1 cellular context compared by ENCODE assay signal in the genomic region with DNA sequence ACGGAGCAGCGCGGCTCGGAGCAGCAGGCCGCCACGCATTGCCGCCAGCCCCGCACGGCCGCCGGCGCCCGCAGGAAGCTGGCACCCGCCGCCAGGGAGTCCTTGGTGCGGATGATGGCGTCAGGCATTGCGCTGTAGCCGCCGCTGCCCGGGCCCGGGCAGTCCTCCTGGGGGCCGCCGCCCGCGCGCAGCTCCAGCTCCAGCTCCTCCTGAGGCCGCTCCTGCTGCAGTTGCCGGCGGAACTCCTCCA.
TF ChIP-seq lines count a peak whose summit lies in the region.

No MANE protein-coding gene starts in this region.

TF ChIP-seq in GM23338, 12 proteins besides CTCF, POLR2A, EP300 and RAD21 (continued from another document):
- TF ChIP-seq, protein P1, sequence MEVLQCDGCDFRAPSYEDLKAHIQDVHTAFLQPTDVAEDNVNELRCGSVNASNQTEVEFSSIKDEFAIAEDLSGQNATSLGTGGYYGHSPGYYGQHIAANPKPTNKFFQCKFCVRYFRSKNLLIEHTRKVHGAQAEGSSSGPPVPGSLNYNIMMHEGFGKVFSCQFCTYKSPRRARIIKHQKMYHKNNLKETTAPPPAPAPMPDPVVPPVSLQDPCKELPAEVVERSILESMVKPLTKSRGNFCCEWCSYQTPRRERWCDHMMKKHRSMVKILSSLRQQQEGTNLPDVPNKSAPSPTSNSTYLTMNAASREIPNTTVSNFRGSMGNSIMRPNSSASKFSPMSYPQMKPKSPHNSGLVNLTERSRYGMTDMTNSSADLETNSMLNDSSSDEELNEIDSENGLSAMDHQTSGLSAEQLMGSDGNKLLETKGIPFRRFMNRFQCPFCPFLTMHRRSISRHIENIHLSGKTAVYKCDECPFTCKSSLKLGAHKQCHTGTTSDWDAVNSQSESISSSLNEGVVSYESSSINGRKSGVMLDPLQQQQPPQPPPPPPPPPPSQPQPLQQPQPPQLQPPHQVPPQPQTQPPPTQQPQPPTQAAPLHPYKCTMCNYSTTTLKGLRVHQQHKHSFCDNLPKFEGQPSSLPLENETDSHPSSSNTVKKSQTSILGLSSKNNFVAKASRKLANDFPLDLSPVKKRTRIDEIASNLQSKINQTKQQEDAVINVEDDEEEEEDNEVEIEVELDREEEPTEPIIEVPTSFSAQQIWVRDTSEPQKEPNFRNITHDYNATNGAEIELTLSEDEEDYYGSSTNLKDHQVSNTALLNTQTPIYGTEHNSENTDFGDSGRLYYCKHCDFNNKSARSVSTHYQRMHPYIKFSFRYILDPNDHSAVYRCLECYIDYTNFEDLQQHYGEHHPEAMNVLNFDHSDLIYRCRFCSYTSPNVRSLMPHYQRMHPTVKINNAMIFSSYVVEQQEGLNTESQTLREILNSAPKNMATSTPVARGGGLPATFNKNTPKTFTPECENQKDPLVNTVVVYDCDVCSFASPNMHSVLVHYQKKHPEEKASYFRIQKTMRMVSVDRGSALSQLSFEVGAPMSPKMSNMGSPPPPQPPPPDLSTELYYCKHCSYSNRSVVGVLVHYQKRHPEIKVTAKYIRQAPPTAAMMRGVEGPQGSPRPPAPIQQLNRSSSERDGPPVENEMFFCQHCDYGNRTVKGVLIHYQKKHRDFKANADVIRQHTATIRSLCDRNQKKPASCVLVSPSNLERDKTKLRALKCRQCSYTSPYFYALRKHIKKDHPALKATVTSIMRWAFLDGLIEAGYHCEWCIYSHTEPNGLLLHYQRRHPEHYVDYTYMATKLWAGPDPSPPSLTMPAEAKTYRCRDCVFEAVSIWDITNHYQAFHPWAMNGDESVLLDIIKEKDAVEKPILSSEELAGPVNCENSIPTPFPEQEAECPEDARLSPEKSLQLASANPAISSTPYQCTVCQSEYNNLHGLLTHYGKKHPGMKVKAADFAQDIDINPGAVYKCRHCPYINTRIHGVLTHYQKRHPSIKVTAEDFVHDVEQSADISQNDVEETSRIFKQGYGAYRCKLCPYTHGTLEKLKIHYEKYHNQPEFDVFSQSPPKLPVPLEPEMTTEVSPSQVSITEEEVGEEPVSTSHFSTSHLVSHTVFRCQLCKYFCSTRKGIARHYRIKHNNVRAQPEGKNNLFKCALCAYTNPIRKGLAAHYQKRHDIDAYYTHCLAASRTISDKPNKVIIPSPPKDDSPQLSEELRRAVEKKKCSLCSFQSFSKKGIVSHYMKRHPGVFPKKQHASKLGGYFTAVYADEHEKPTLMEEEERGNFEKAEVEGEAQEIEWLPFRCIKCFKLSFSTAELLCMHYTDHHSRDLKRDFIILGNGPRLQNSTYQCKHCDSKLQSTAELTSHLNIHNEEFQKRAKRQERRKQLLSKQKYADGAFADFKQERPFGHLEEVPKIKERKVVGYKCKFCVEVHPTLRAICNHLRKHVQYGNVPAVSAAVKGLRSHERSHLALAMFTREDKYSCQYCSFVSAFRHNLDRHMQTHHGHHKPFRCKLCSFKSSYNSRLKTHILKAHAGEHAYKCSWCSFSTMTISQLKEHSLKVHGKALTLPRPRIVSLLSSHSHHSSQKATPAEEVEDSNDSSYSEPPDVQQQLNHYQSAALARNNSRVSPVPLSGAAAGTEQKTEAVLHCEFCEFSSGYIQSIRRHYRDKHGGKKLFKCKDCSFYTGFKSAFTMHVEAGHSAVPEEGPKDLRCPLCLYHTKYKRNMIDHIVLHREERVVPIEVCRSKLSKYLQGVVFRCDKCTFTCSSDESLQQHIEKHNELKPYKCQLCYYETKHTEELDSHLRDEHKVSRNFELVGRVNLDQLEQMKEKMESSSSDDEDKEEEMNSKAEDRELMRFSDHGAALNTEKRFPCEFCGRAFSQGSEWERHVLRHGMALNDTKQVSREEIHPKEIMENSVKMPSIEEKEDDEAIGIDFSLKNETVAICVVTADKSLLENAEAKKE (CRISPR knock-in tag; IDR thresholded peaks at IDR 0.05) = no peak
- no peak for TF ChIP-seq ZNF114 (CRISPR knock-in tag; IDR thresholded peaks at IDR 0.05)
